1 cellular context compared by ENCODE assay signal in genomic region chr1:236039736-236040670, GRCh38.
TF ChIP-seq lines count a peak whose summit lies in the region.

No MANE protein-coding gene starts in this region.

TF ChIP-seq in HepG2, 621 proteins besides CTCF, POLR2A, EP300 and RAD21 (continued from another document and continues in another):
- TF ChIP-seq ATF1 (CRISPR knock-in tag; IDR thresholded peaks at IDR 0.05), result no peak
- TF ChIP-seq ARNTL (CRISPR knock-in tag; IDR thresholded peaks at IDR 0.05), result peak; percentile 98
- TF ChIP-seq FOXC1 (CRISPR knock-in tag; IDR thresholded peaks at IDR 0.05; ENCODE audit: borderline replicate concordance), result no peak
- no peak for TF ChIP-seq BATF2 (CRISPR knock-in tag; IDR thresholded peaks at IDR 0.05)
- TF ChIP-seq TFE3 (CRISPR knock-in tag; IDR thresholded peaks at IDR 0.05), result peak; percentile 97
- TF ChIP-seq ZNF282 (IDR thresholded peaks at IDR 0.05; ENCODE audit: partially characterized antibody), result no peak
- no peak for TF ChIP-seq TEF (CRISPR knock-in tag; IDR thresholded peaks at IDR 0.05)
- TF ChIP-seq TARDBP (CRISPR knock-in tag; IDR thresholded peaks at IDR 0.05), result peak; percentile 68
- TF ChIP-seq ATF7 (IDR thresholded peaks at IDR 0.05), result no peak
- TF ChIP-seq ATF7 (CRISPR knock-in tag; IDR thresholded peaks at IDR 0.05), result no peak
- TF ChIP-seq HMGXB4 (CRISPR knock-in tag; IDR thresholded peaks at IDR 0.05; ENCODE audit: borderline replicate concordance in 1 of 2, low read depth in 1 of 2), result no peak
- TF ChIP-seq ZMAT5 (CRISPR knock-in tag; IDR thresholded peaks at IDR 0.05; ENCODE audit: borderline replicate concordance, low read depth), result no peak
- peak; percentile 58; the same call in 1 of the 2 replicates for TF ChIP-seq ZBTB20 (CRISPR knock-in tag; IDR thresholded peaks at IDR 0.05; ENCODE audit: borderline replicate concordance, low read depth)
- TF ChIP-seq ARID2 (CRISPR knock-in tag; IDR thresholded peaks at IDR 0.05; ENCODE audit: borderline replicate concordance), result no peak
- TF ChIP-seq GATAD1 (CRISPR knock-in tag; IDR thresholded peaks at IDR 0.05), result 0 out of 2 replicates have a peak, but pooled peaks have one; percentile 18
- 0 out of 2 replicates have a peak, but pooled peaks have one; percentile 43 for TF ChIP-seq ZIK1 (CRISPR knock-in tag; IDR thresholded peaks at IDR 0.05; ENCODE audit: borderline replicate concordance, low read depth)
- no peak for TF ChIP-seq CENPT (CRISPR knock-in tag; IDR thresholded peaks at IDR 0.05; ENCODE audit: low read depth)
- TF ChIP-seq MBNL3 (CRISPR knock-in tag; conservative IDR thresholded peaks at IDR 0.05), result no peak
- peak; percentile 79 for TF ChIP-seq MNT (IDR thresholded peaks at IDR 0.05)
- no peak for TF ChIP-seq STAT5B (CRISPR knock-in tag; IDR thresholded peaks at IDR 0.05)
- TF ChIP-seq SKI (IDR thresholded peaks at IDR 0.05; ENCODE audit: partially characterized antibody), result peak; percentile 77
- no peak for TF ChIP-seq ZNF780A (CRISPR knock-in tag; IDR thresholded peaks at IDR 0.05)
- peak; percentile 63; the same call in 1 of the 2 replicates for TF ChIP-seq SIX1 (CRISPR knock-in tag; IDR thresholded peaks at IDR 0.05; ENCODE audit: borderline replicate concordance)
- TF ChIP-seq ZNF501 (CRISPR knock-in tag; IDR thresholded peaks at IDR 0.05), result no peak
- TF ChIP-seq ONECUT2 (CRISPR knock-in tag; IDR thresholded peaks at IDR 0.05), result no peak
- peak; percentile 50; the same call in 1 of the 2 replicates for TF ChIP-seq TCF7 (IDR thresholded peaks at IDR 0.05; ENCODE audit: low read depth)
- peak; percentile 31; the same call in 1 of the 2 replicates for TF ChIP-seq MLXIP (CRISPR knock-in tag; IDR thresholded peaks at IDR 0.05; ENCODE audit: borderline replicate concordance)
- TF ChIP-seq ATF2 (CRISPR knock-in tag; IDR thresholded peaks at IDR 0.05), result peak; percentile 51; the same call in 1 of the 2 replicates
- TF ChIP-seq ZNF775 (CRISPR knock-in tag; IDR thresholded peaks at IDR 0.05; ENCODE audit: borderline replicate concordance), result no peak
- no peak for TF ChIP-seq ZKSCAN5 (CRISPR knock-in tag; IDR thresholded peaks at IDR 0.05)
- TF ChIP-seq SP1 (IDR thresholded peaks at IDR 0.05), result no peak
- TF ChIP-seq SP1 (CRISPR knock-in tag; IDR thresholded peaks at IDR 0.05), result no peak
- TF ChIP-seq NCOA2 (CRISPR knock-in tag; IDR thresholded peaks at IDR 0.05), result peak; percentile 81
- TF ChIP-seq PHF8 (CRISPR knock-in tag; IDR thresholded peaks at IDR 0.05), result no peak
- TF ChIP-seq KDM1A (CRISPR knock-in tag; IDR thresholded peaks at IDR 0.05), result no peak; the same call in 1 of the 2 replicates
- peak; percentile 82 for TF ChIP-seq TBX2 (CRISPR knock-in tag; IDR thresholded peaks at IDR 0.05; ENCODE audit: borderline replicate concordance)
- 0 out of 2 replicates have a peak, but pooled peaks have one; percentile 59 for TF ChIP-seq ZNF800 (CRISPR knock-in tag; IDR thresholded peaks at IDR 0.05)
- no peak for TF ChIP-seq SYNCRIP (IDR thresholded peaks at IDR 0.05; ENCODE audit: insufficient read depth, low read depth, low read length)
- TF ChIP-seq ZGPAT (CRISPR knock-in tag; IDR thresholded peaks at IDR 0.05), result peak; percentile 77
- TF ChIP-seq ZNF251 (CRISPR knock-in tag; IDR thresholded peaks at IDR 0.05), result no peak
- TF ChIP-seq MXD4 (CRISPR knock-in tag; IDR thresholded peaks at IDR 0.05), result peak; percentile 37; the same call in 1 of the 2 replicates
- TF ChIP-seq KAT8 (CRISPR knock-in tag; IDR thresholded peaks at IDR 0.05), result no peak; the same call in 1 of the 2 replicates
- no peak for TF ChIP-seq NFRKB (IDR thresholded peaks at IDR 0.05)
- TF ChIP-seq ARNT2 (CRISPR knock-in tag; IDR thresholded peaks at IDR 0.05; ENCODE audit: low read depth), result no peak
- TF ChIP-seq BCL3 (CRISPR knock-in tag; IDR thresholded peaks at IDR 0.05), result no peak
- no peak for TF ChIP-seq ZNF770 (CRISPR knock-in tag; IDR thresholded peaks at IDR 0.05)
- TF ChIP-seq GPN1 (CRISPR knock-in tag; IDR thresholded peaks at IDR 0.05; ENCODE audit: borderline replicate concordance), result no peak
